In genomic region chr9:137014776-137015539, GRCh38 we compare ENCODE assay signal across 9 cellular contexts. TPM values are rescaled to one million over a fixed set of nuclear protein-coding genes. Genes with fewer than 3 reads are reported as not detected.
"Had no signal": no experiment of that assay in that cellular context is flagged by ENCODE, and none has a peak within 500 bp of the region (broad histone marks: within the 10 kb centered on the region; RNA-seq: fewer than 3 reads in every experiment).

No MANE protein-coding gene starts in this region.

- H3K4me1 Mint-ChIP-seq: IgD-negative memory B cell had no signal

- H3K27ac ChIP-seq: HL-60, KMS-11 had no signal

- DNase-seq: IMR-90, KBM-7, KG1 had no signal

- H3K27me3 Mint-ChIP-seq: IgD-negative memory B cell had no signal

- H3K4me3 ChIP-seq: K562 had no signal

- ATAC-seq: HepG2, K562 had no signal

- H3K27ac Mint-ChIP-seq: IgD-negative memory B cell had no signal

- H3K9me3 Mint-ChIP-seq: IgD-negative memory B cell had no signal

- H3K4me2 ChIP-seq: KMS-11 had no signal

- H3K9ac ChIP-seq: KMS-11 had no signal

RNA-seq across cellular contexts. Expression of gene FUT7, which starts 16.9 kb away (rescaled TPM):
- total RNA-seq: HepG2, HT1080, IMR-90, K562 had no signal
- polyA plus RNA-seq: IMR-90, K562 had no signal
